ENCODE assay signal across 13 cellular contexts in genomic region chr22:47059076-47059475, GRCh38.
"Had no signal": no experiment of that assay in that cellular context is flagged by ENCODE, and none has a peak within 500 bp of the region (broad histone marks: within the 10 kb centered on the region; RNA-seq: fewer than 3 reads in every experiment).

No MANE protein-coding gene starts in this region.

- H3K27me3 ChIP-seq: colonic mucosa, right lobe of liver, stomach had no signal

- H3K4me1 ChIP-seq: colonic mucosa, psoas muscle, right lobe of liver, stomach had no signal

- H3K4me1 Mint-ChIP-seq: activated CD4-positive, alpha-beta T cell treated with anti-CD3 and anti-CD28 coated beads, Interleukin-2, amount 10 ng/mL, durations not matched to agents 24 days and 14 days had no signal

- H3K9me3 Mint-ChIP-seq: activated CD4-positive, alpha-beta T cell treated with anti-CD3 and anti-CD28 coated beads, Interleukin-2, amount 10 ng/mL, durations not matched to agents 24 days and 14 days; naive thymus-derived CD8-positive, alpha-beta T cell; T-cell had no signal

- H3K36me3 ChIP-seq: colonic mucosa had no signal

- H3K9me3 ChIP-seq: colonic mucosa, mucosa of descending colon, psoas muscle, right lobe of liver, stomach had no signal

- H3K27me3 Mint-ChIP-seq: activated CD4-positive, alpha-beta T cell treated with anti-CD3 and anti-CD28 coated beads, Interleukin-2, amount 10 ng/mL, durations not matched to agents 24 days and 14 days; naive thymus-derived CD8-positive, alpha-beta T cell; T-cell had no signal

- H3K27ac Mint-ChIP-seq: activated CD4-positive, alpha-beta T cell treated with anti-CD3 and anti-CD28 coated beads, Interleukin-2, amount 10 ng/mL, durations not matched to agents 24 days and 14 days; T-cell had no signal

- H3K4me3 Mint-ChIP-seq: activated CD4-positive, alpha-beta T cell treated with anti-CD3 and anti-CD28 coated beads, Interleukin-2, amount 10 ng/mL, durations not matched to agents 24 days and 14 days; naive thymus-derived CD8-positive, alpha-beta T cell; T-cell had no signal

- H3K4me3 ChIP-seq: colonic mucosa, mucosa of descending colon, psoas muscle, right lobe of liver, stomach had no signal

- ATAC-seq: mucosa of descending colon; naive thymus-derived CD8-positive, alpha-beta T cell; psoas muscle; right lobe of liver; T-cell had no signal

- DNase-seq: activated CD4-positive, alpha-beta T cell treated with anti-CD3 and anti-CD28 coated beads, Interleukin-2, amount 10 ng/mL, durations not matched to agents 24 days and 14 days; activated naive CD4-positive, alpha-beta T cell treated with Interleukin-2 at 50 U/mL for 16 hours; colonic mucosa; effector CD4-positive, alpha-beta T cell; mucosa of descending colon; nucleus accumbens; psoas muscle; stimulated activated CD4-positive, alpha-beta T cell treated with anti-CD3 and anti-CD28 coated beads, Interleukin-4, amount 100 ng/mL, for 1 hour; stimulated activated CD8-positive, alpha-beta memory T cell treated with anti-CD3 and anti-CD28 coated beads, Interleukin-4, amount 100 ng/mL, for 48 hours; stomach; T-cell had no signal

- H3K27ac ChIP-seq: colonic mucosa, psoas muscle, right lobe of liver, stomach had no signal
